22 cellular contexts compared by ENCODE assay signal in genomic region chr15:89423981-89424380, GRCh38.
"Had no signal": no experiment of that assay in that cellular context is flagged by ENCODE, and none has a peak within 500 bp of the region (broad histone marks: within the 10 kb centered on the region; RNA-seq: fewer than 3 reads in every experiment).

No MANE protein-coding gene starts in this region.

- H3K36me3 ChIP-seq: colonic mucosa, esophagus muscularis mucosa, gastrocnemius medialis, heart left ventricle, neutrophil, pancreas had no signal

- H3K9me3 Mint-ChIP-seq: activated CD4-positive, alpha-beta memory T cell treated with anti-CD3 and anti-CD28 coated beads for 36 hours; activated naive CD8-positive, alpha-beta T cell treated with anti-CD3 and anti-CD28 coated beads for 36 hours; effector memory CD8-positive, alpha-beta T cell; memory B cell; natural killer cell treated with Interleukin-12 subunit alpha and Interleukin-12 subunit beta and Interleukin-15 and Interleukin-18, amount 100 ng/mL, for 72 hours had no signal

- DNase-seq: activated CD4-positive, alpha-beta memory T cell treated with anti-CD3 and anti-CD28 coated beads for 36 hours; activated CD4-positive, alpha-beta T cell treated with anti-CD3 and anti-CD28 coated beads for 48 hours; activated naive CD4-positive, alpha-beta T cell treated with Interleukin-2 at 50 U/mL for 16 hours; activated naive CD8-positive, alpha-beta T cell treated with anti-CD3 and anti-CD28 coated beads for 36 hours; activated T-cell treated with anti-CD3 and anti-CD28 coated beads, Interleukin-2, amount 50 U/mL, for 48 hours; colonic mucosa; dorsolateral prefrontal cortex; effector memory CD8-positive, alpha-beta T cell; gastrocnemius medialis; heart left ventricle; islet precursor cell; left colon; pancreas; right cardiac atrium; stimulated activated CD4-positive, alpha-beta T cell treated with anti-CD3 and anti-CD28 coated beads, Interleukin-12 subunit alpha, Interleukin-12 subunit beta, amount 100 ng/mL, for 4 hours; stimulated activated CD4-positive, alpha-beta T cell treated with anti-CD3 and anti-CD28 coated beads, Interleukin-4, amount 100 ng/mL, for 4 hours; stimulated activated naive CD8-positive, alpha-beta T cell treated with anti-CD3 and anti-CD28 coated beads, Interleukin-15, Interleukin-2, amounts not matched to agents 100 U/mL and 50 U/mL, for 24 hours had no signal

- H3K36me3 Mint-ChIP-seq: activated CD4-positive, alpha-beta memory T cell treated with anti-CD3 and anti-CD28 coated beads for 36 hours; activated naive CD8-positive, alpha-beta T cell treated with anti-CD3 and anti-CD28 coated beads for 36 hours; memory B cell; natural killer cell treated with Interleukin-12 subunit alpha and Interleukin-12 subunit beta and Interleukin-15 and Interleukin-18, amount 100 ng/mL, for 72 hours had no signal

- H3K4me1 Mint-ChIP-seq: activated naive CD8-positive, alpha-beta T cell treated with anti-CD3 and anti-CD28 coated beads for 36 hours; memory B cell had no signal

- H3K4me1 ChIP-seq: colonic mucosa, esophagus muscularis mucosa, gastrocnemius medialis, heart left ventricle, pancreas had no signal

- ATAC-seq: effector memory CD8-positive, alpha-beta T cell; gastrocnemius medialis; heart left ventricle; left colon; natural killer cell treated with Interleukin-12 subunit alpha and Interleukin-12 subunit beta and Interleukin-15 and Interleukin-18, amount 100 ng/mL, for 72 hours; pancreas; right cardiac atrium; stimulated activated naive CD8-positive, alpha-beta T cell treated with anti-CD3 and anti-CD28 coated beads, Interleukin-15, Interleukin-2, amounts not matched to agents 100 U/mL and 50 U/mL, for 24 hours had no signal

- H3K27ac ChIP-seq: colonic mucosa, dorsolateral prefrontal cortex, esophagus muscularis mucosa, gastrocnemius medialis, heart left ventricle, neutrophil, pancreas had no signal

- H3K27me3 ChIP-seq: colonic mucosa had no signal

- H3K27ac Mint-ChIP-seq: activated CD4-positive, alpha-beta memory T cell treated with anti-CD3 and anti-CD28 coated beads for 36 hours; activated naive CD8-positive, alpha-beta T cell treated with anti-CD3 and anti-CD28 coated beads for 36 hours; effector memory CD8-positive, alpha-beta T cell; memory B cell; natural killer cell treated with Interleukin-12 subunit alpha and Interleukin-12 subunit beta and Interleukin-15 and Interleukin-18, amount 100 ng/mL, for 72 hours had no signal

- H3K9me3 ChIP-seq: colonic mucosa, esophagus muscularis mucosa, gastrocnemius medialis, heart left ventricle, neutrophil, pancreas had no signal

- FAIRE-seq: bronchial epithelial cell, pancreas had no signal

- H3K4me3 Mint-ChIP-seq: activated CD4-positive, alpha-beta memory T cell treated with anti-CD3 and anti-CD28 coated beads for 36 hours; activated naive CD8-positive, alpha-beta T cell treated with anti-CD3 and anti-CD28 coated beads for 36 hours; effector memory CD8-positive, alpha-beta T cell; memory B cell; natural killer cell treated with Interleukin-12 subunit alpha and Interleukin-12 subunit beta and Interleukin-15 and Interleukin-18, amount 100 ng/mL, for 72 hours had no signal

- H3K4me3 ChIP-seq: colonic mucosa, dorsolateral prefrontal cortex, esophagus muscularis mucosa, gastrocnemius medialis, heart left ventricle, pancreas had no signal
